8 cellular contexts compared by ENCODE assay signal in the genomic region with DNA sequence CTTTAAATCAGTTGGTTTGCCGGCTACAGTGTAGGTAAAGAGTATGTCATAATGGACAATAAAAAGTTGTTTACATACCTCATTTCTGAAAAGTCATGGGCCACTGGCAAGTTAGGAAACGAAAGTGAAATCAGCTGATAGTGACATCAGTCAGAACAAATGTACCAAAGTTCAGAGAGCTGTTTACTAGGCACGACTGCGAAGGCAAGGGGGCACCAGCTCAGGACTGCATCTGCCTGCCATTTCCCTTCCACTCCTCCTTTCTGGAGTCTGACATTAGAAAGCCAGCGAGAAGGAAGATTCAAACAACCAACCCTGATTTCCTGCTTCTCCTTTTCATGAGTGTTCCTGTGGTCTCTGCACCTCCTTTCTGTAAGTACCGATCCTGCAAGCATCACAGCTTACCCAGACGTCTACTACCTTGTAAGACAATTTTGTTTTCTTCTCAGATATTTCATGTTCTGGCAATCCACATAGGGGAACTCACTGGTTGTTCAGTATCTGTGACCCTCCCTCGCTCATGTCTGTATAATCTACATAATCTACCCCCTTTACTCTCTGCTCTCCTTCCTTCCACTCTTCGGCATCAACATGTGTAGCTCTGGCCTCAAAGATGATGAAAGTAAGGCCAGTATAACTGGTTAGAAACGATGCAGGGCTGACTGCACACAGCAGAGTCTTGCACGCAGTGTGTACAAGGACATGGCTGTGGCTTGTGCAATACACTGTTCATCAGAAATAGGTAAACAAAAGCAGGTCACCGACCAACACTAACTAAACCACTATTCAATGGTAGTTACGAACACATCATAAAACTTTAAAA. TPM values are rescaled to one million over a fixed set of nuclear protein-coding genes. Genes with fewer than 3 reads are reported as not detected.
A peak's percentile ranks its signal among the peaks of the same experiment; 100 is the strongest.
DNase-seq lines count a peak whose midpoint lies in the region; ATAC-seq and TF ChIP-seq lines count a peak whose summit lies in the region.

A gene (plus strand): TSS at position 174 of the 823 bp plus-strand sequence. CDS start 16,370 bp downstream, outside the sequence.

- no peaks in the 10 kb centered on the region for H3K27me3 Mint-ChIP-seq in T-helper 2 cell treated with Interferon-gamma antibody and Interleukin-4, amounts not matched to agents 5 μg/mL and 100 μg/mL, for 36 hours (ENCODE audit: low read depth)
- no peaks in the 10 kb centered on the region for H3K27me3 Mint-ChIP-seq in chondrocyte (ENCODE audit: low read depth)

- H3K4me1 ChIP-seq in BE2C = peaks cover 2% of the 10 kb centered on the region; the same call in 1 of the 2 replicates
- H3K4me1 ChIP-seq in lower lobe of right lung = peaks cover 54% of the 10 kb centered on the region
- peaks cover 29 to 53% of the 10 kb centered on the region in 2 donors for H3K4me1 ChIP-seq in thoracic aorta (ENCODE audit: control insufficient read depth in 1 of 2, low read depth in 2 of 2)

- peak within 1 kb of the TSS; percentile 95 for H3K27ac ChIP-seq in lower lobe of right lung
- H3K27ac ChIP-seq in thoracic aorta = peak within 1 kb of the TSS; percentile 92 to 93

- peak within 1 kb of the TSS; percentile 87 for H3K4me3 Mint-ChIP-seq in T-helper 2 cell treated with Interferon-gamma antibody and Interleukin-4, amounts not matched to agents 5 μg/mL and 100 μg/mL, for 36 hours
- no peak within 1 kb of the TSS for H3K4me3 Mint-ChIP-seq in chondrocyte (ENCODE audit: unreplicated experiment)

- peaks cover 52% of the 10 kb centered on the region for H3K4me1 Mint-ChIP-seq in T-helper 2 cell treated with Interferon-gamma antibody and Interleukin-4, amounts not matched to agents 5 μg/mL and 100 μg/mL, for 36 hours (ENCODE audit: low read depth)
- H3K4me1 Mint-ChIP-seq in chondrocyte (ENCODE audit: low read depth) = peaks cover 5% of the 10 kb centered on the region

- DNase-seq in BE2C = no peak
- DNase-seq in T-helper 2 cell treated with Interferon-gamma antibody and Interleukin-4, amounts not matched to agents 5 μg/mL and 100 μg/mL, for 36 hours (ENCODE audit: low spot score) = peak; percentile 62
- no peak for DNase-seq in chondrocyte (ENCODE audit: low spot score)
- no peak for DNase-seq in lower lobe of right lung
- DNase-seq in thoracic aorta (ENCODE audit: low spot score) = no peak
- no peak for DNase-seq in NCI-H146 (lab: John Stamatoyannopoulos, UW)

- ATAC-seq in HG03280 (IDR thresholded peaks at IDR 0.05; ENCODE audit: unreplicated experiment) (peak; percentile 77), lower lobe of right lung (peak; percentile 84 to 92), thoracic aorta (ENCODE audit: insufficient number of reproducible peaks, low FRiP score, low read depth) (peak; percentile 64)

- peak within 1 kb of the TSS; percentile 94 for H3K27ac Mint-ChIP-seq in T-helper 2 cell treated with Interferon-gamma antibody and Interleukin-4, amounts not matched to agents 5 μg/mL and 100 μg/mL, for 36 hours
- H3K27ac Mint-ChIP-seq in chondrocyte (ENCODE audit: unreplicated experiment) = peak within 1 kb of the TSS; percentile 28

- no peak for TF ChIP-seq CTCF in BE2C (IDR thresholded peaks at IDR 0.05; ENCODE audit: low read depth, low read length)
- no peak for TF ChIP-seq CTCF in chondrocyte (IDR thresholded peaks at IDR 0.05)
- TF ChIP-seq CTCF in lower lobe of right lung (IDR thresholded peaks at IDR 0.05) = peak; percentile 14
- TF ChIP-seq CTCF in thoracic aorta (IDR thresholded peaks at IDR 0.05) = no peak

- H3K36me3 ChIP-seq in BE2C = no peaks in the 10 kb centered on the region
- H3K36me3 ChIP-seq in lower lobe of right lung = no peaks in the 10 kb centered on the region
- no peaks in the 10 kb centered on the region for H3K36me3 ChIP-seq in thoracic aorta

- H3K4me3 ChIP-seq in BE2C (ENCODE audit: low read depth, low read length) = peak within 1 kb of the TSS; percentile 29
- peak within 1 kb of the TSS; percentile 63 for H3K4me3 ChIP-seq in lower lobe of right lung
- peak within 1 kb of the TSS; percentile 75 for H3K4me3 ChIP-seq in thoracic aorta

- H3K27me3 ChIP-seq in BE2C = no peaks in the 10 kb centered on the region
- no peaks in the 10 kb centered on the region for H3K27me3 ChIP-seq in lower lobe of right lung (ENCODE audit: low read depth)
- H3K27me3 ChIP-seq in thoracic aorta (replicated peaks; ENCODE audit: insufficient read depth) = no peaks in the 10 kb centered on the region

- intact Hi-C loops in lower lobe of right lung (cut with DNase I) = no loop called here

- peaks cover 29% of the 10 kb centered on the region for H3K36me3 Mint-ChIP-seq in T-helper 2 cell treated with Interferon-gamma antibody and Interleukin-4, amounts not matched to agents 5 μg/mL and 100 μg/mL, for 36 hours (ENCODE audit: low read depth)
- H3K36me3 Mint-ChIP-seq in chondrocyte (ENCODE audit: low read depth) = peaks cover 2% of the 10 kb centered on the region

- H3K9me3 ChIP-seq in BE2C (no peaks in the 10 kb centered on the region), lower lobe of right lung (no peaks in the 10 kb centered on the region), thoracic aorta (no peaks in the 10 kb centered on the region)

- peaks cover 5% of the 10 kb centered on the region for H3K9me3 Mint-ChIP-seq in T-helper 2 cell treated with Interferon-gamma antibody and Interleukin-4, amounts not matched to agents 5 μg/mL and 100 μg/mL, for 36 hours
- peaks cover 5% of the 10 kb centered on the region for H3K9me3 Mint-ChIP-seq in chondrocyte (ENCODE audit: low read depth)

- peak; percentile 67 for TF ChIP-seq POLR2A in GM19099 (IDR thresholded peaks at IDR 0.05; ENCODE audit: extremely low read depth, insufficient read length, low read depth)

RNA-seq across cellular contexts. Expression of the gene that starts here (rescaled TPM):
- polyA plus RNA-seq in BE2C (2012; ENCODE audit: insufficient read depth, insufficient read length, low read depth) = 20.7 TPM
- not detected in 3 replicates for total RNA-seq in chondrocyte
- total RNA-seq in lower lobe of right lung = 39.3 TPM
- total RNA-seq in thoracic aorta = 10 to 100 TPM; 20.6 to 27.6 TPM

Comparison
In these comparisons a context has a peak if more than half of its experiments do, and no peak if none do; other contexts are left out.
1. RNA of the gene that starts here (total RNA-seq): 39.3 TPM in lower lobe of right lung (single experiment) and 20.6 to 27.6 TPM in thoracic aorta; not detected in chondrocyte; every median in the first group is over 10 times any median in the second.
2. Peak in every context shown above with its lines, with median percentiles within 50 percentile points of each other: H3K4me3 ChIP-seq and ATAC-seq.